15 cellular contexts compared by ENCODE assay signal in genomic region chr4:150591284-150591874, GRCh38. TPM values are rescaled to one million over a fixed set of nuclear protein-coding genes. Genes with fewer than 3 reads are reported as not detected.
DNase-seq lines count a peak whose midpoint lies in the region; ATAC-seq, FAIRE-seq and TF ChIP-seq lines count a peak whose summit lies in the region.
"Had no signal": no experiment of that assay in that cellular context is flagged by ENCODE, and none has a peak within 500 bp of the region (broad histone marks: within the 10 kb centered on the region; RNA-seq: fewer than 3 reads in every experiment).

No MANE protein-coding gene starts in this region.

- no peak overlapping the region for H3K4me3 Mint-ChIP-seq in Caco-2 (ENCODE audit: unreplicated experiment)
- H3K4me3 Mint-ChIP-seq in activated CD8-positive, alpha-beta memory T cell treated with anti-CD3 and anti-CD28 coated beads, Interleukin-2, amount 10 ng/mL, durations not matched to agents 7 days and 5 days = no peak overlapping the region
- H3K4me3 Mint-ChIP-seq: CD4-positive, alpha-beta T cell had no signal

- H4K20me1 ChIP-seq in K562 (replicated peaks; ENCODE audit: control insufficient read depth, insufficient read depth, low read length) = no peaks in the 10 kb centered on the region

- peak; percentile 55 to 58 for DNase-seq in Caco-2
- peak; percentile 7 for DNase-seq in NCI-H1092 (lab: John Stamatoyannopoulos, UW)
- no peak for DNase-seq in K562 (ENCODE audit: extremely low read depth in 1 of 4, low spot score in 3 of 4)
- no peak for DNase-seq in mucosa of descending colon
- no peak for DNase-seq in SW 1271 (lab: John Stamatoyannopoulos, UW)
- no peak for DNase-seq in AML-193 (lab: John Stamatoyannopoulos, UW)
- DNase-seq in cortex of kidney (lab: John Stamatoyannopoulos, UW) = no peak
- no peak for DNase-seq in activated CD8-positive, alpha-beta memory T cell treated with anti-CD3 and anti-CD28 coated beads, Interleukin-2, amount 10 ng/mL, durations not matched to agents 7 days and 5 days
- DNase-seq: activated gamma-delta T cell treated with Interleukin-2 at 50 U/mL for 16 hours; caudate nucleus; CD4-positive, alpha-beta T cell; GM23248; left cardiac atrium; occipital lobe had no signal

- in situ Hi-C loops in K562 (cut with MboI) = no loop called here

- intact Hi-C loops in Caco-2 (cut with micrococcal nuclease; ENCODE audit: unreplicated experiment) (loop anchor here (5.0 kb wide), 1 partner anchor 294 kb away; no protein-coding TSS in a partner anchor), K562 (cut with micrococcal nuclease) (loop anchor here (5.0 kb wide), 1 partner anchor 99 kb away; no protein-coding TSS in a partner anchor), mucosa of descending colon (cut with DNase I, micrococcal nuclease) (no loop called here)

- peaks cover 6% of the 10 kb centered on the region for H3K4me1 Mint-ChIP-seq in Caco-2 (ENCODE audit: low read depth, unreplicated experiment)
- H3K4me1 Mint-ChIP-seq in activated CD8-positive, alpha-beta memory T cell treated with anti-CD3 and anti-CD28 coated beads, Interleukin-2, amount 10 ng/mL, durations not matched to agents 7 days and 5 days = peaks cover 1% of the 10 kb centered on the region

- POLR2A ChIA-PET in Caco-2 (lab: Charles Lee) = no interaction called here
- POLR2A ChIA-PET in K562 (lab: Yijun Ruan, JAX) = no interaction called here

- 75% methylated on average over 7 of the region's 7 CpGs for WGBS in K562 (ENCODE audit: insufficient coverage, low coverage, missing lambda C conversion rate)

- TF ChIP-seq RAD21 in K562 (CRISPR knock-in tag; conservative IDR thresholded peaks at IDR 0.05 in 1 of 2, IDR thresholded peaks at IDR 0.05 in 1 of 2) = no peak

- H3K27ac ChIP-seq in K562 (ENCODE audit: extremely low read depth, low read depth, low read length) = 0 out of 3 replicates have a peak overlapping the region, but pooled peaks have one; percentile 12
- H3K27ac ChIP-seq: GM23248 had no signal

- no TSS peak for BruUV-seq in Caco-2 (replicated peaks; lab: Mats Ljungman, UMichigan)
- BruUV-seq in K562 (replicated peaks; lab: Mats Ljungman, UMichigan) = no TSS peak

- no peaks in the 10 kb centered on the region for H3K9me3 Mint-ChIP-seq in Caco-2 (ENCODE audit: unreplicated experiment)
- no peaks in the 10 kb centered on the region for H3K9me3 Mint-ChIP-seq in activated CD8-positive, alpha-beta memory T cell treated with anti-CD3 and anti-CD28 coated beads, Interleukin-2, amount 10 ng/mL, durations not matched to agents 7 days and 5 days (ENCODE audit: low read depth)
- H3K9me3 Mint-ChIP-seq: CD4-positive, alpha-beta T cell had no signal

- 0 out of 2 replicates have a peak, but pooled peaks cover 5% of the 10 kb centered on the region for H3K4me1 ChIP-seq in Caco-2
- no peaks in the 10 kb centered on the region for H3K4me1 ChIP-seq in K562 (replicated peaks in 1 of 2; ENCODE audit: control insufficient read depth in 2 of 2, insufficient read depth in 2 of 2, low read length in 2 of 2)
- no peaks in the 10 kb centered on the region for H3K4me1 ChIP-seq in mucosa of descending colon (ENCODE audit: low read depth)

- no peak overlapping the region; a peak in 1 of 4 replicates for H3K9ac ChIP-seq in K562 (ENCODE audit: insufficient read depth in 1 of 2, low read depth in 2 of 2, low read length in 2 of 2)
- H3K9ac ChIP-seq: GM23248 had no signal

- H3K79me2 ChIP-seq in K562 (ENCODE audit: control insufficient read depth, insufficient read depth, low read length) = no peaks in the 10 kb centered on the region

- H3K4me3 ChIP-seq in Caco-2 (ENCODE audit: low read depth, low read length) (no peak overlapping the region), K562 (no peak overlapping the region), mucosa of descending colon (no peak overlapping the region)
- H3K4me3 ChIP-seq: GM23248 had no signal

- H3K9me3 ChIP-seq in Caco-2 = no peaks in the 10 kb centered on the region
- H3K9me3 ChIP-seq in K562 (replicated peaks; ENCODE audit: control insufficient read depth, insufficient read depth, low read depth, low read length) = no peaks in the 10 kb centered on the region
- no peaks in the 10 kb centered on the region for H3K9me3 ChIP-seq in mucosa of descending colon

- no peaks in the 10 kb centered on the region for H3K36me3 Mint-ChIP-seq in Caco-2 (ENCODE audit: insufficient read depth, unreplicated experiment)
- H3K36me3 Mint-ChIP-seq in activated CD8-positive, alpha-beta memory T cell treated with anti-CD3 and anti-CD28 coated beads, Interleukin-2, amount 10 ng/mL, durations not matched to agents 7 days and 5 days = peaks cover 6% of the 10 kb centered on the region

- H2AFZ ChIP-seq in K562 (ENCODE audit: low read depth, low read length) = no peak overlapping the region
- H2AFZ ChIP-seq: GM23248 had no signal

- no peak overlapping the region for H3K27ac Mint-ChIP-seq in Caco-2 (ENCODE audit: unreplicated experiment)
- H3K27ac Mint-ChIP-seq in activated CD8-positive, alpha-beta memory T cell treated with anti-CD3 and anti-CD28 coated beads, Interleukin-2, amount 10 ng/mL, durations not matched to agents 7 days and 5 days = no peak overlapping the region
- H3K27ac Mint-ChIP-seq: CD4-positive, alpha-beta T cell had no signal

- ATAC-seq in K562 = peak; percentile 71
- ATAC-seq in mucosa of descending colon = peak; percentile 42
- ATAC-seq in activated CD8-positive, alpha-beta memory T cell treated with anti-CD3 and anti-CD28 coated beads, Interleukin-2, amount 10 ng/mL, durations not matched to agents 7 days and 5 days = no peak
- ATAC-seq: left cardiac atrium had no signal

- TF ChIP-seq POLR2A in K562 (conservative IDR thresholded peaks at IDR 0.05) = no peak

- H3K36me3 ChIP-seq in Caco-2 (ENCODE audit: control insufficient read depth, insufficient read depth, low read length) (no peaks in the 10 kb centered on the region), K562 (ENCODE audit: control insufficient read depth, insufficient read depth, low read length) (peaks cover 29% of the 10 kb centered on the region; the same call in 1 of the 3 replicates), mucosa of descending colon (ENCODE audit: low read depth) (no peaks in the 10 kb centered on the region)

- no peak for FAIRE-seq in K562 (lab: Jason Lieb, UNC)

- TF ChIP-seq EP300 in K562 (IDR thresholded peaks at IDR 0.05; ENCODE audit: low read length) = no peak

- H3K27me3 Mint-ChIP-seq in Caco-2 (ENCODE audit: insufficient read depth, unreplicated experiment) = no peaks in the 10 kb centered on the region
- no peaks in the 10 kb centered on the region for H3K27me3 Mint-ChIP-seq in activated CD8-positive, alpha-beta memory T cell treated with anti-CD3 and anti-CD28 coated beads, Interleukin-2, amount 10 ng/mL, durations not matched to agents 7 days and 5 days
- H3K27me3 Mint-ChIP-seq: CD4-positive, alpha-beta T cell had no signal

- H3K27me3 ChIP-seq in Caco-2 (replicated peaks; ENCODE audit: control insufficient read depth, insufficient read depth, low read length) (no peaks in the 10 kb centered on the region), K562 (ENCODE audit: control insufficient read depth in 2 of 2, insufficient read depth in 2 of 2, low read length in 2 of 2) (no peaks in the 10 kb centered on the region)

- CTCF ChIA-PET in Caco-2 (lab: Charles Lee) (interaction anchor here (1.0 kb wide), 1 partner anchor 275 kb away, joined by 3 read pairs; no protein-coding TSS in a partner anchor), K562 (lab: Yijun Ruan, JAX; ENCODE audit: low intra/inter-chr PET ratio) (no interaction called here)
- CTCF ChIA-PET in activated CD8-positive, alpha-beta memory T cell treated with anti-CD3 and anti-CD28 coated beads, Interleukin-2, amount 10 ng/mL, durations not matched to agents 7 days and 5 days (lab: Charles Lee) = no interaction called here

- H3K9me1 ChIP-seq in K562 (ENCODE audit: control insufficient read depth, insufficient read depth, low read length) = no peaks in the 10 kb centered on the region

- H3K4me2 ChIP-seq in K562 (ENCODE audit: insufficient read depth, low read length) = no peak overlapping the region

- no peak for TF ChIP-seq CTCF in Caco-2 (IDR thresholded peaks at IDR 0.05; ENCODE audit: insufficient read depth in 1 of 2, low read depth in 1 of 2, low read length in 1 of 2, severe bottlenecking in 1 of 2, unreplicated experiment in 1 of 2)
- TF ChIP-seq CTCF in K562 (IDR thresholded peaks at IDR 0.05 in 2 of 3, conservative IDR thresholded peaks at IDR 0.05 in 1 of 3; ENCODE audit: insufficient read depth in 2 of 3, low read depth in 1 of 3, low read length in 3 of 3) = no peak
- TF ChIP-seq CTCF in mucosa of descending colon (IDR thresholded peaks at IDR 0.05) = no peak

TF ChIP-seq in K562, 482 proteins besides CTCF, POLR2A, EP300 and RAD21:
- TF ChIP-seq TBL1XR1 (IDR thresholded peaks at IDR 0.05; ENCODE audit: low read length in 2 of 2) (no peak), EGR1 (conservative IDR thresholded peaks at IDR 0.05) (no peak), ZBTB8A (IDR thresholded peaks at IDR 0.05; ENCODE audit: partially characterized antibody) (no peak), MYNN (IDR thresholded peaks at IDR 0.05) (no peak), MYNN (CRISPR knock-in tag; IDR thresholded peaks at IDR 0.05) (no peak)

RNA-seq across cellular contexts. Expression of gene MAB21L2, which starts 9.4 kb away (rescaled TPM):
- total RNA-seq in Caco-2 (2022) (not detected in 2 replicates), K562 (2014; rRNA removed) (not detected in 2 replicates), K562 (2014; rRNA removed; fragmentation: Illumina TruSeq; extraction: Trizol) (not detected in 2 replicates), K562 (2015; rRNA removed; fragmentation: Illumina TruSeq; extraction: Trizol) (not detected in 2 replicates), K562 (2021) (not detected in 2 replicates), mucosa of descending colon (100 to 1,000 TPM in 1 of 3 donors, 10 to 100 TPM in 1, 1 to 10 TPM in 1; 9.4 to 493 (median 18.2) TPM)
- total RNA-seq in K562 (2011; cell fraction: chromatin; rRNA removed; ENCODE audit: low replicate concordance) = not detected in 2 replicates
- not detected in 2 replicates for total RNA-seq in K562 (2011; cell fraction: nucleolus; rRNA removed)
- not detected in 2 replicates for total RNA-seq in K562 (2011; cell fraction: nucleoplasm; rRNA removed)
- polyA plus RNA-seq in K562 (2011; rRNA removed) (not detected in 2 replicates), K562 (2014; fragmentation: Illumina TruSeq; extraction: Trizol) (not detected in 2 replicates), K562 (2014; fragmentation: Nextera tagmentation; extraction: Ambion mirVana) (not detected), K562 (2014; rRNA removed) (not detected in 2 replicates)
- not detected in 2 replicates for polyA plus RNA-seq in K562 (2011; cell fraction: cytosol; rRNA removed)
- not detected in 2 replicates for polyA plus RNA-seq in K562 (2011; cell fraction: nucleus; rRNA removed)
- polyA plus RNA-seq in K562 (2012) = 0.03 TPM in 1 of 2 replicates, not detected in the other
- not detected in 2 replicates for polyA minus RNA-seq in K562 (2011; rRNA and poly(A)+ RNA removed)
- not detected in 2 replicates for polyA minus RNA-seq in K562 (2011; cell fraction: cytosol; rRNA and poly(A)+ RNA removed)
- not detected in 2 replicates for polyA minus RNA-seq in K562 (2011; cell fraction: nucleus; rRNA and poly(A)+ RNA removed)
- total RNA-seq in activated CD8-positive, alpha-beta memory T cell treated with anti-CD3 and anti-CD28 coated beads, Interleukin-2, amount 10 ng/mL, durations not matched to agents 7 days and 5 days = not detected
- total RNA-seq: CD4-positive, alpha-beta T cell; GM23248; NCI-H460; occipital lobe had no signal
- polyA plus RNA-seq: GM23248 had no signal

Comparison
In these comparisons a context has a peak if more than half of its experiments do, and no peak if none do; other contexts are left out.
1. DNase-seq: peak in Caco-2 (2 of 2) and NCI-H1092 (single experiment); none in K562 (0 of 4), mucosa of descending colon (0 of 3), SW 1271 (0 of 2), AML-193 (0 of 2), cortex of kidney (single experiment) and activated CD8-positive, alpha-beta memory T cell treated with anti-CD3 and anti-CD28 coated beads, Interleukin-2, amount 10 ng/mL, durations not matched to agents 7 days and 5 days (single experiment).
2. RNA of gene MAB21L2, which starts 9.4 kb away (total RNA-seq): 9.4 to 493 TPM in mucosa of descending colon; not detected in Caco-2, not detected in K562 and not detected in activated CD8-positive, alpha-beta memory T cell treated with anti-CD3 and anti-CD28 coated beads, Interleukin-2, amount 10 ng/mL, durations not matched to agents 7 days and 5 days; every median in the first group is over 10 times any median in the second.
3. intact Hi-C loops: an anchor here in Caco-2 (5.0 kb wide) and K562 (5.0 kb wide); none called in mucosa of descending colon.